8 cellular contexts compared by ENCODE assay signal in genomic region chr12:101009274-101009673, GRCh38.
"Had no signal": no experiment of that assay in that cellular context is flagged by ENCODE, and none has a peak within 500 bp of the region (broad histone marks: within the 10 kb centered on the region; RNA-seq: fewer than 3 reads in every experiment).

No MANE protein-coding gene starts in this region.

- FAIRE-seq: G401.6, GM12891, GM12892, GM18507, GM19239 had no signal

- DNase-seq: GDM1, GF-D8 had no signal

- ATAC-seq: GM12878 had no signal

- H3K4me3 ChIP-seq: GM12878 had no signal
